Comparison of ENCODE assay signal across 8 cellular contexts in the genomic region with DNA sequence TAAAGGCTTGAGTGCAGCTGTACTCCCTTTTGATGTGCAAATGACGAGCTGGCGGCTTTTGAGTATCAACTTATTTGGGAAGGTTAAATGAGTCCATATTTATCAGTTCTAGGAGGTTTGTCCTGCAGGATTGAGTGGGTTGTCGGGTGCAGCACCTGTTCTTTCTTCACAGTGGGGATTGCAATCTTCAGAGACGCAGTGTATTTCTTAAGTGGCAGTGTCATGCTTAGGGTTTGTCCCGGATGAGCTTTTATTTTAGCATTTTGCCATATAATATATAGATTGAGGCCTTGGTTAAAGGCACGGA. TPM values are rescaled to one million over a fixed set of nuclear protein-coding genes. Genes with fewer than 3 reads are reported as not detected.
DNase-seq lines count a peak whose midpoint lies in the region; ATAC-seq and TF ChIP-seq lines count a peak whose summit lies in the region.

No MANE protein-coding gene starts in this region.

- H3K9me3 Mint-ChIP-seq in CD4-positive, alpha-beta T cell: no peaks in the 10 kb centered on the region

- peaks cover 58% of the 10 kb centered on the region for H3K4me1 Mint-ChIP-seq in CD4-positive, alpha-beta T cell (ENCODE audit: low read depth)

- H3K79me2 ChIP-seq in neural cell (replicated peaks; ENCODE audit: insufficient read depth, low read length): peaks cover 51% of the 10 kb centered on the region

- H3K27ac Mint-ChIP-seq in CD4-positive, alpha-beta T cell: peak overlapping the region; percentile 92

- CTCF ChIA-PET in CD4-positive, alpha-beta T cell (lab: Charles Lee): interaction anchor here (0.7 to 6.4 kb wide), 3 partner anchors 250 to 433 kb away, joined by 3 to 38 read pairs (median 11); no protein-coding TSS in a partner anchor

- no peaks in the 10 kb centered on the region for H3K9me2 ChIP-seq in neural cell (ENCODE audit: insufficient read depth, low read length)

- no peaks in the 10 kb centered on the region for H3K27me3 ChIP-seq in CD4-positive, alpha-beta T cell (ENCODE audit: control insufficient read depth, insufficient read depth, low read length)
- H3K27me3 ChIP-seq in MG63 (no peaks in the 10 kb centered on the region), duodenal mucosa (ENCODE audit: control insufficient read depth in 1 of 2, insufficient read depth in 2 of 2, low read length in 2 of 2) (no peaks in the 10 kb centered on the region), neural cell (ENCODE audit: insufficient read depth, low read depth, low read length) (no peaks in the 10 kb centered on the region)

- peak overlapping the region; percentile 23 for H2AFZ ChIP-seq in neural cell (ENCODE audit: low read depth, low read length)

- peak overlapping the region; percentile 96 for H3K4me3 Mint-ChIP-seq in CD4-positive, alpha-beta T cell

- peaks cover 14 to 20% of the 10 kb centered on the region in 2 donors for H3K4me1 ChIP-seq in duodenal mucosa (ENCODE audit: control insufficient read depth in 1 of 2, insufficient read depth in 2 of 2, low read length in 2 of 2)

- no peak for TF ChIP-seq EP300 in neural cell (conservative IDR thresholded peaks at IDR 0.05; ENCODE audit: poor library complexity, severe bottlenecking)

- H3K36me3 ChIP-seq in MG63: no peaks in the 10 kb centered on the region
- no peaks in the 10 kb centered on the region for H3K36me3 ChIP-seq in duodenal mucosa (ENCODE audit: control insufficient read depth in 1 of 2, insufficient read depth in 2 of 2, low read length in 2 of 2)
- no peaks in the 10 kb centered on the region for H3K36me3 ChIP-seq in neural cell (ENCODE audit: insufficient read depth, low read length)

- H3K4me2 ChIP-seq in neural cell (ENCODE audit: low read length): peak overlapping the region; percentile 74

- intact Hi-C loops in CD4-positive, alpha-beta T cell (cut with DNase I, micrococcal nuclease): loop anchor here (2.0 to 5.0 kb wide), 7 partner anchors 193 to 1829 kb away; partner anchors contain the start of genes FNTB (in 2 of the 2), MAX (in 2 of the 2), GPHN (in 1 of the 2) and PALS1 (in 1 of the 2)

- POLR2A ChIA-PET in CD4-positive, alpha-beta T cell (lab: Charles Lee): interaction anchor here (0.6 to 3.2 kb wide), 11 partner anchors 14 to 514 kb away, joined by 3 to 23 read pairs (median 3); partner anchors contain the start of genes FNTB and MAX

- H3K27me3 Mint-ChIP-seq in CD4-positive, alpha-beta T cell: no peaks in the 10 kb centered on the region

- no peak for TF ChIP-seq CTCF in CD4-positive, alpha-beta T cell (IDR thresholded peaks at IDR 0.05)
- no peak for TF ChIP-seq CTCF in neural cell (IDR thresholded peaks at IDR 0.05; ENCODE audit: poor library complexity, severe bottlenecking)

- H4K20me1 ChIP-seq in neural cell (ENCODE audit: insufficient read depth): no peaks in the 10 kb centered on the region

- peak; percentile 24 for TF ChIP-seq RAD21 in neural cell (conservative IDR thresholded peaks at IDR 0.05)

- DNase-seq in CD4-positive, alpha-beta T cell: peak in 1 of 10 experiments; percentile 1
- DNase-seq in MG63: no peak
- no peak for DNase-seq in SKM-1 treated with dmso at 0.1 percent for 144 hours (lab: John Stamatoyannopoulos, UW; ENCODE audit: unreplicated experiment)
- no peak for DNase-seq in CD1c-positive myeloid dendritic cell (ENCODE audit: extremely low spot score)

- H3K9me3 ChIP-seq in CD4-positive, alpha-beta T cell (ENCODE audit: control insufficient read depth, low read length): no peaks in the 10 kb centered on the region
- H3K9me3 ChIP-seq in MG63 (no peaks in the 10 kb centered on the region), duodenal mucosa (ENCODE audit: control insufficient read depth in 1 of 2, low read length in 2 of 2) (no peaks in the 10 kb centered on the region), neural cell (ENCODE audit: low read length) (no peaks in the 10 kb centered on the region)

- H3K4me3 ChIP-seq in MG63 (peak overlapping the region; percentile 75), duodenal mucosa (ENCODE audit: low read depth in 1 of 2, low read length in 2 of 2) (peak overlapping the region; percentile 85 to 96), neural cell (ENCODE audit: low read length) (peak overlapping the region; percentile 77)

- peaks cover 6% of the 10 kb centered on the region for H3F3A ChIP-seq in neural cell (ENCODE audit: insufficient read depth, low read length, poor library complexity, severe bottlenecking)

- H3K36me3 Mint-ChIP-seq in CD4-positive, alpha-beta T cell (ENCODE audit: low read depth): peaks cover 14% of the 10 kb centered on the region

- H3K27ac ChIP-seq in CD4-positive, alpha-beta T cell (ENCODE audit: low read depth, low read length): peak overlapping the region; percentile 74
- H3K27ac ChIP-seq in duodenal mucosa (ENCODE audit: low read depth, low read length) (peak overlapping the region; percentile 63), neural cell (ENCODE audit: low read length) (peak overlapping the region; percentile 91)

- ATAC-seq in CD4-positive, alpha-beta T cell (ENCODE audit: poor library complexity): no peak
- no peak for ATAC-seq in HG02763 (IDR thresholded peaks at IDR 0.05; ENCODE audit: unreplicated experiment)
- no peak for ATAC-seq in GM21515 (IDR thresholded peaks at IDR 0.05; ENCODE audit: unreplicated experiment)

- H3K9ac ChIP-seq in duodenal mucosa (ENCODE audit: low read depth in 1 of 2, low read length in 2 of 2): peak overlapping the region; percentile 58 to 67
- peak overlapping the region; percentile 89 for H3K9ac ChIP-seq in neural cell (ENCODE audit: low read length)

TF ChIP-seq in neural cell, 6 proteins besides CTCF, POLR2A, EP300 and RAD21:
- TF ChIP-seq MXI1 (conservative IDR thresholded peaks at IDR 0.05; ENCODE audit: poor library complexity, severe bottlenecking): no peak

RNA-seq across cellular contexts. Expression of gene FUT8, which starts 1.2 kb away (rescaled TPM):
- 10 to 100 TPM; 31.3 to 39.1 TPM for total RNA-seq in CD4-positive, alpha-beta T cell
- total RNA-seq in MG63 (2014; rRNA removed; shearing (Covaris generic); ENCODE audit: low replicate concordance): 19.8 and 22.1 TPM in 2 replicates
- 57.3 and 72.8 TPM in 2 replicates for polyA plus RNA-seq in neural cell
- 132 and 143 TPM in 2 replicates for polyA minus RNA-seq in neural cell
